ENCODE assay signal across 15 cellular contexts in genomic region chr1:184650177-184650866, GRCh38.
"Had no signal": no experiment of that assay in that cellular context is flagged by ENCODE, and none has a peak within 500 bp of the region (broad histone marks: within the 10 kb centered on the region; RNA-seq: fewer than 3 reads in every experiment).

No MANE protein-coding gene starts in this region.

- H3K4me1 Mint-ChIP-seq: activated B cell treated with CpG ODN at 0.5 μM for 24 hours; activated CD4-positive, alpha-beta T cell treated with anti-CD3 and anti-CD28 coated beads, Interleukin-2, amount 10 ng/mL, durations not matched to agents 24 days and 14 days had no signal

- H3K4me3 Mint-ChIP-seq: activated B cell treated with CpG ODN at 0.5 μM for 24 hours; activated CD4-positive, alpha-beta T cell treated with anti-CD3 and anti-CD28 coated beads, Interleukin-2, amount 10 ng/mL, durations not matched to agents 24 days and 14 days; activated T-helper 1 cell treated with anti-CD3 and anti-CD28 coated beads, Interleukin-12 subunit alpha, Interleukin-12 subunit beta, Interleukin-2, Interleukin-4 antibody, amounts not matched to agents 30 ng/mL and 10 ng/mL and 1 ng/mL, durations not matched to agents 14 hours and 24 hours and 36 hours; naive thymus-derived CD4-positive, alpha-beta T cell; T-helper 17 cell had no signal

- H3K27me3 ChIP-seq: esophagus squamous epithelium, neutrophil, suprapubic skin had no signal

- H3K4me3 ChIP-seq: esophagus squamous epithelium, lung, suprapubic skin had no signal

- ATAC-seq: naive thymus-derived CD4-positive, alpha-beta T cell; stimulated activated naive CD8-positive, alpha-beta T cell treated with anti-CD3 and anti-CD28 coated beads, Interleukin-15, Interleukin-2, amounts not matched to agents 100 U/mL and 50 U/mL, for 24 hours; T-helper 17 cell had no signal

- H3K27ac Mint-ChIP-seq: activated B cell treated with CpG ODN at 0.5 μM for 24 hours; activated CD4-positive, alpha-beta T cell treated with anti-CD3 and anti-CD28 coated beads, Interleukin-2, amount 10 ng/mL, durations not matched to agents 24 days and 14 days; activated T-helper 1 cell treated with anti-CD3 and anti-CD28 coated beads, Interleukin-12 subunit alpha, Interleukin-12 subunit beta, Interleukin-2, Interleukin-4 antibody, amounts not matched to agents 30 ng/mL and 10 ng/mL and 1 ng/mL, durations not matched to agents 14 hours and 24 hours and 36 hours; naive thymus-derived CD4-positive, alpha-beta T cell; T-helper 17 cell had no signal

- H3K36me3 ChIP-seq: esophagus squamous epithelium, neutrophil, suprapubic skin had no signal

- H3K27ac ChIP-seq: neutrophil had no signal

- DNase-seq: activated B cell treated with CpG ODN at 0.5 μM for 24 hours; activated CD4-positive, alpha-beta T cell treated with anti-CD3 and anti-CD28 coated beads, Interleukin-2, amount 10 ng/mL, durations not matched to agents 24 days and 14 days; activated naive CD4-positive, alpha-beta T cell; aorta; esophagus squamous epithelium; foreskin melanocyte; kidney; naive thymus-derived CD4-positive, alpha-beta T cell; stimulated activated CD4-positive, alpha-beta T cell treated with anti-CD3 and anti-CD28 coated beads, Interleukin-12 subunit alpha, Interleukin-12 subunit beta, amount 100 ng/mL, for 4 hours; stimulated activated naive CD8-positive, alpha-beta T cell treated with anti-CD3 and anti-CD28 coated beads, Interleukin-15, Interleukin-2, amounts not matched to agents 100 U/mL and 50 U/mL, for 24 hours; T-helper 17 cell had no signal

- H3K9me3 ChIP-seq: esophagus squamous epithelium, neutrophil, suprapubic skin had no signal
